Comparison of ENCODE assay signal across 8 cellular contexts in the genomic region with DNA sequence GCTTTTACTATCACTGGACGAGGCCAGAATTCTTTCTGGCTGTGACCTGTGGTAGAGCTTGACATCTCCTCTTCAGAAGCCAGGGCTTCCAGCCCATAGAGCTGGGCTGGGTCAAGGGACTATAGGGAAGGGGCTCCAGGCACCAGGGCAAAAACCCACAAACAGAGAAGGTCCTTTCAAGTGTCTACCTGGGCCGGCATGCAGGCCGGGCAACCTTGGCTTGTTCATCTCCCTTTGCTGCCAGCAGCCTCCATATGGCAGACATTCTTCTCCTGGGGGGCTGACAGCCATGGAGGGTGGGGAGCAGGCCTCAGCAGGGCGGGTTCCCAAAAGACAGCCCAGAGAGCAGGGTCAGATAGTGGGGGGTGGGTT. TPM values are rescaled to one million over a fixed set of nuclear protein-coding genes. Genes with fewer than 3 reads are reported as not detected.
DNase-seq lines count a peak whose midpoint lies in the region; ATAC-seq and TF ChIP-seq lines count a peak whose summit lies in the region.
"Not testable (repeated sequence)": the region's sequence is repeated elsewhere in the genome, so short reads cannot be mapped to it uniquely, and the experiment has no call there.

No MANE protein-coding gene starts in this region.

- H3K4me1 ChIP-seq in BLaER1 (peaks cover 45% of the 10 kb centered on the region), SK-N-SH (ENCODE audit: control insufficient read depth in 1 of 2, insufficient read depth in 2 of 2, low read depth in 1 of 2, low read length in 1 of 2) (peaks cover 0 to 22% of the 10 kb centered on the region in 2 experiments; a peak in 1 of 4 replicates)
- H3K4me1 ChIP-seq in HEK293 (ENCODE audit: control insufficient read depth, insufficient read depth, low read length); iPS-20b (ENCODE audit: insufficient read depth, low read length): not testable (repeated sequence)

- POLR2A ChIA-PET in HEK293 (lab: Yijun Ruan, JAX): interaction anchor here (0.7 to 2.1 kb wide), 3 partner anchors 8 to 425 kb away, joined by 3 to 6 read pairs (median 3); no protein-coding TSS in a partner anchor
- POLR2A ChIA-PET in SK-N-SH (lab: Yijun Ruan, JAX): not testable (repeated sequence)

- not testable (repeated sequence) for H2AFZ ChIP-seq in SK-N-SH (ENCODE audit: low read depth)

- not testable (repeated sequence) for H3K4me3 ChIP-seq in BLaER1; HEK293 (ENCODE audit: low read depth, low read length)
- H3K4me3 ChIP-seq in SK-N-SH (ENCODE audit: low read depth in 2 of 2, low read length in 1 of 2) (peak overlapping the region in 1 of 2 experiments; percentile 57; a peak in 1 of 4 replicates), coronary artery (peak overlapping the region; percentile 69), iPS-20b (ENCODE audit: low read length) (peak overlapping the region; percentile 58; the same call in 1 of the 2 replicates)

- H3K4me2 ChIP-seq in BLaER1 (peak overlapping the region; percentile 99; the same call in 1 of the 2 replicates), SK-N-SH (peak overlapping the region; percentile 78; the same call in 1 of the 2 replicates)

- CTCF ChIA-PET in HEK293 (lab: Yijun Ruan, JAX); SK-N-SH (lab: Yijun Ruan, JAX): not testable (repeated sequence)

- H3K9me3 Mint-ChIP-seq in activated T-helper 1 cell treated with anti-CD3 and anti-CD28 coated beads, Interleukin-12 subunit alpha, Interleukin-12 subunit beta, Interleukin-2, Interleukin-4 antibody, amounts not matched to agents 30 ng/mL and 10 ng/mL and 1 ng/mL, durations not matched to agents 14 hours and 24 hours and 36 hours; natural killer cell treated with Interleukin-12 subunit alpha and Interleukin-12 subunit beta and Interleukin-15 and Interleukin-18, amount 100 ng/mL, for 72 hours; stimulated activated effector memory CD8-positive, alpha-beta T cell treated with anti-CD3 and anti-CD28 coated beads, Interleukin-12 subunit alpha, Interleukin-12 subunit beta, amount 100 ng/mL, for 72 hours: not testable (repeated sequence)

- not testable (repeated sequence) for H3K36me3 Mint-ChIP-seq in activated T-helper 1 cell treated with anti-CD3 and anti-CD28 coated beads, Interleukin-12 subunit alpha, Interleukin-12 subunit beta, Interleukin-2, Interleukin-4 antibody, amounts not matched to agents 30 ng/mL and 10 ng/mL and 1 ng/mL, durations not matched to agents 14 hours and 24 hours and 36 hours (ENCODE audit: low read depth); natural killer cell treated with Interleukin-12 subunit alpha and Interleukin-12 subunit beta and Interleukin-15 and Interleukin-18, amount 100 ng/mL, for 72 hours; stimulated activated effector memory CD8-positive, alpha-beta T cell treated with anti-CD3 and anti-CD28 coated beads, Interleukin-12 subunit alpha, Interleukin-12 subunit beta, amount 100 ng/mL, for 72 hours

- not testable (repeated sequence) for ATAC-seq in natural killer cell treated with Interleukin-12 subunit alpha and Interleukin-12 subunit beta and Interleukin-15 and Interleukin-18, amount 100 ng/mL, for 72 hours; stimulated activated effector memory CD8-positive, alpha-beta T cell treated with anti-CD3 and anti-CD28 coated beads, Interleukin-12 subunit alpha, Interleukin-12 subunit beta, amount 100 ng/mL, for 72 hours

- peaks cover 13% of the 10 kb centered on the region for H3F3A ChIP-seq in SK-N-SH (replicated peaks; ENCODE audit: insufficient read depth)

- H4K20me1 ChIP-seq in BLaER1: peaks cover 43% of the 10 kb centered on the region
- not testable (repeated sequence) for H4K20me1 ChIP-seq in SK-N-SH (ENCODE audit: insufficient read depth)

- not testable (repeated sequence) for H3K27ac Mint-ChIP-seq in activated T-helper 1 cell treated with anti-CD3 and anti-CD28 coated beads, Interleukin-12 subunit alpha, Interleukin-12 subunit beta, Interleukin-2, Interleukin-4 antibody, amounts not matched to agents 30 ng/mL and 10 ng/mL and 1 ng/mL, durations not matched to agents 14 hours and 24 hours and 36 hours; natural killer cell treated with Interleukin-12 subunit alpha and Interleukin-12 subunit beta and Interleukin-15 and Interleukin-18, amount 100 ng/mL, for 72 hours; stimulated activated effector memory CD8-positive, alpha-beta T cell treated with anti-CD3 and anti-CD28 coated beads, Interleukin-12 subunit alpha, Interleukin-12 subunit beta, amount 100 ng/mL, for 72 hours

- WGBS in SK-N-SH (ENCODE audit: low lambda C conversion rate): 100% methylated on average over 2 of the region's 4 CpGs

- intact Hi-C loops in activated T-helper 1 cell treated with anti-CD3 and anti-CD28 coated beads, Interleukin-12 subunit alpha, Interleukin-12 subunit beta, Interleukin-2, Interleukin-4 antibody, amounts not matched to agents 30 ng/mL and 10 ng/mL and 1 ng/mL, durations not matched to agents 14 hours and 24 hours and 36 hours (cut with micrococcal nuclease): not testable (repeated sequence)

- not testable (repeated sequence) for TF ChIP-seq RAD21 in SK-N-SH (IDR thresholded peaks at IDR 0.05; ENCODE audit: low read length)

- H3K9ac ChIP-seq in BLaER1, SK-N-SH: not testable (repeated sequence)
- H3K9ac ChIP-seq in iPS-20b (ENCODE audit: low read depth, low read length): peak overlapping the region; percentile 67; the same call in 1 of the 2 replicates

- DNase-seq in SK-N-SH; activated T-helper 1 cell treated with anti-CD3 and anti-CD28 coated beads, Interleukin-12 subunit alpha, Interleukin-12 subunit beta, Interleukin-2, Interleukin-4 antibody, amounts not matched to agents 30 ng/mL and 10 ng/mL and 1 ng/mL, durations not matched to agents 14 hours and 24 hours and 36 hours (ENCODE audit: low spot score); coronary artery (ENCODE audit: low spot score); natural killer cell treated with Interleukin-12 subunit alpha and Interleukin-12 subunit beta and Interleukin-15 and Interleukin-18, amount 100 ng/mL, for 72 hours (ENCODE audit: low spot score); stimulated activated effector memory CD8-positive, alpha-beta T cell treated with anti-CD3 and anti-CD28 coated beads, Interleukin-12 subunit alpha, Interleukin-12 subunit beta, amount 100 ng/mL, for 72 hours (ENCODE audit: low spot score in 2 of 2): not testable (repeated sequence)

- H3K36me3 ChIP-seq in BLaER1 (peaks cover 26% of the 10 kb centered on the region), HEK293 (ENCODE audit: control insufficient read depth in 2 of 2, insufficient read depth in 1 of 2, low read length in 2 of 2) (peaks cover 0 to 18% of the 10 kb centered on the region in 2 experiments; a peak in 1 of 3 replicates)
- not testable (repeated sequence) for H3K36me3 ChIP-seq in SK-N-SH (replicated peaks in 1 of 2; ENCODE audit: control insufficient read depth in 1 of 2, insufficient read depth in 2 of 2, low read length in 1 of 2); iPS-20b (ENCODE audit: insufficient read depth, low read depth, low read length)

- not testable (repeated sequence) for TF ChIP-seq EP300 in SK-N-SH (IDR thresholded peaks at IDR 0.05; ENCODE audit: borderline replicate concordance in 1 of 2, low read depth in 1 of 2, low read length in 1 of 2)

- H3K4me3 Mint-ChIP-seq in activated T-helper 1 cell treated with anti-CD3 and anti-CD28 coated beads, Interleukin-12 subunit alpha, Interleukin-12 subunit beta, Interleukin-2, Interleukin-4 antibody, amounts not matched to agents 30 ng/mL and 10 ng/mL and 1 ng/mL, durations not matched to agents 14 hours and 24 hours and 36 hours: peak overlapping the region; percentile 55
- peak overlapping the region; percentile 25 for H3K4me3 Mint-ChIP-seq in natural killer cell treated with Interleukin-12 subunit alpha and Interleukin-12 subunit beta and Interleukin-15 and Interleukin-18, amount 100 ng/mL, for 72 hours
- H3K4me3 Mint-ChIP-seq in stimulated activated effector memory CD8-positive, alpha-beta T cell treated with anti-CD3 and anti-CD28 coated beads, Interleukin-12 subunit alpha, Interleukin-12 subunit beta, amount 100 ng/mL, for 72 hours: peak overlapping the region; percentile 63

- not testable (repeated sequence) for H3K79me2 ChIP-seq in SK-N-SH (ENCODE audit: insufficient read depth)

- H3K9me2 ChIP-seq in SK-N-SH: not testable (repeated sequence)

- not testable (repeated sequence) for H3K27me3 ChIP-seq in BLaER1; SK-N-SH (ENCODE audit: insufficient read depth)
- H3K27me3 ChIP-seq in iPS-20b (ENCODE audit: insufficient read depth, low read length): peaks cover 17% of the 10 kb centered on the region

- H3K4me1 Mint-ChIP-seq in activated T-helper 1 cell treated with anti-CD3 and anti-CD28 coated beads, Interleukin-12 subunit alpha, Interleukin-12 subunit beta, Interleukin-2, Interleukin-4 antibody, amounts not matched to agents 30 ng/mL and 10 ng/mL and 1 ng/mL, durations not matched to agents 14 hours and 24 hours and 36 hours (ENCODE audit: low read depth): peaks cover 29% of the 10 kb centered on the region
- peaks cover 21 to 43% of the 10 kb centered on the region in 2 donors for H3K4me1 Mint-ChIP-seq in natural killer cell treated with Interleukin-12 subunit alpha and Interleukin-12 subunit beta and Interleukin-15 and Interleukin-18, amount 100 ng/mL, for 72 hours (ENCODE audit: low read depth in 2 of 2)
- H3K4me1 Mint-ChIP-seq in stimulated activated effector memory CD8-positive, alpha-beta T cell treated with anti-CD3 and anti-CD28 coated beads, Interleukin-12 subunit alpha, Interleukin-12 subunit beta, amount 100 ng/mL, for 72 hours: peaks cover 20% of the 10 kb centered on the region

- H3K27me3 Mint-ChIP-seq in activated T-helper 1 cell treated with anti-CD3 and anti-CD28 coated beads, Interleukin-12 subunit alpha, Interleukin-12 subunit beta, Interleukin-2, Interleukin-4 antibody, amounts not matched to agents 30 ng/mL and 10 ng/mL and 1 ng/mL, durations not matched to agents 14 hours and 24 hours and 36 hours (ENCODE audit: insufficient read depth); natural killer cell treated with Interleukin-12 subunit alpha and Interleukin-12 subunit beta and Interleukin-15 and Interleukin-18, amount 100 ng/mL, for 72 hours: not testable (repeated sequence)

- H3K9me3 ChIP-seq in BLaER1; HEK293 (ENCODE audit: control insufficient read depth, insufficient read depth, low read depth, low read length); SK-N-SH; iPS-20b (ENCODE audit: insufficient read depth, low read depth, low read length): not testable (repeated sequence)

- H3K27ac ChIP-seq in BLaER1; HEK293 (ENCODE audit: extremely low read depth, low read depth, low read length); SK-N-SH (ENCODE audit: low read depth in 2 of 2, low read length in 1 of 2); iPS-20b (ENCODE audit: low read length): not testable (repeated sequence)
- peak overlapping the region in 1 of 2 donors; percentile 68 for H3K27ac ChIP-seq in coronary artery

- not testable (repeated sequence) for TF ChIP-seq CTCF in HEK293 (tag by site-specific recombination; IDR thresholded peaks at IDR 0.05); SK-N-SH (IDR thresholded peaks at IDR 0.05); coronary artery (IDR thresholded peaks at IDR 0.05)

RNA-seq across cellular contexts. Expression of a gene that starts 18.0 kb away (rescaled TPM):
- 7.3 and 9.6 TPM in 2 replicates for polyA plus RNA-seq in SK-N-SH (2012; rRNA removed)
- polyA plus RNA-seq in SK-N-SH (2012; cell fraction: cytosol; rRNA removed): 7.1 and 7.7 TPM in 2 replicates
- 17.6 and 31.8 TPM in 2 replicates for polyA plus RNA-seq in SK-N-SH (2012; cell fraction: nucleus; rRNA removed)
- total RNA-seq in activated T-helper 1 cell treated with anti-CD3 and anti-CD28 coated beads, Interleukin-12 subunit alpha, Interleukin-12 subunit beta, Interleukin-2, Interleukin-4 antibody, amounts not matched to agents 30 ng/mL and 10 ng/mL and 1 ng/mL, durations not matched to agents 14 hours and 24 hours and 36 hours: 63.4 and 64.2 TPM in 2 replicates
- 100 to 1,000 TPM in 1 of 2 donors, 10 to 100 TPM in 1; 35.0 to 110 TPM for total RNA-seq in natural killer cell treated with Interleukin-12 subunit alpha and Interleukin-12 subunit beta and Interleukin-15 and Interleukin-18, amount 100 ng/mL, for 72 hours

RNA-seq across cellular contexts. Expression of a gene that starts 21.6 kb away (rescaled TPM):
- 113 and 123 TPM in 2 replicates for polyA plus RNA-seq in SK-N-SH (2012; rRNA removed)
- 114 and 115 TPM in 2 replicates for polyA plus RNA-seq in SK-N-SH (2012; cell fraction: cytosol; rRNA removed)
- polyA plus RNA-seq in SK-N-SH (2012; cell fraction: nucleus; rRNA removed): 41.4 and 85.1 TPM in 2 replicates
- total RNA-seq in activated T-helper 1 cell treated with anti-CD3 and anti-CD28 coated beads, Interleukin-12 subunit alpha, Interleukin-12 subunit beta, Interleukin-2, Interleukin-4 antibody, amounts not matched to agents 30 ng/mL and 10 ng/mL and 1 ng/mL, durations not matched to agents 14 hours and 24 hours and 36 hours: 38.8 and 43.1 TPM in 2 replicates
- 10 to 100 TPM; 62.5 to 65.8 TPM for total RNA-seq in natural killer cell treated with Interleukin-12 subunit alpha and Interleukin-12 subunit beta and Interleukin-15 and Interleukin-18, amount 100 ng/mL, for 72 hours

RNA-seq across cellular contexts. Expression of a gene that starts 56.0 kb away (rescaled TPM):
- 3.9 and 5.5 TPM in 2 replicates for polyA plus RNA-seq in SK-N-SH (2012; rRNA removed)
- polyA plus RNA-seq in SK-N-SH (2012; cell fraction: cytosol; rRNA removed): 1.9 and 3.9 TPM in 2 replicates
- polyA plus RNA-seq in SK-N-SH (2012; cell fraction: nucleus; rRNA removed): 6.5 and 6.9 TPM in 2 replicates
- 16.4 and 16.8 TPM in 2 replicates for total RNA-seq in activated T-helper 1 cell treated with anti-CD3 and anti-CD28 coated beads, Interleukin-12 subunit alpha, Interleukin-12 subunit beta, Interleukin-2, Interleukin-4 antibody, amounts not matched to agents 30 ng/mL and 10 ng/mL and 1 ng/mL, durations not matched to agents 14 hours and 24 hours and 36 hours
- total RNA-seq in natural killer cell treated with Interleukin-12 subunit alpha and Interleukin-12 subunit beta and Interleukin-15 and Interleukin-18, amount 100 ng/mL, for 72 hours: 10 to 100 TPM; 13.4 to 13.7 TPM
